1 cellular context compared by ENCODE assay signal in the genomic region with DNA sequence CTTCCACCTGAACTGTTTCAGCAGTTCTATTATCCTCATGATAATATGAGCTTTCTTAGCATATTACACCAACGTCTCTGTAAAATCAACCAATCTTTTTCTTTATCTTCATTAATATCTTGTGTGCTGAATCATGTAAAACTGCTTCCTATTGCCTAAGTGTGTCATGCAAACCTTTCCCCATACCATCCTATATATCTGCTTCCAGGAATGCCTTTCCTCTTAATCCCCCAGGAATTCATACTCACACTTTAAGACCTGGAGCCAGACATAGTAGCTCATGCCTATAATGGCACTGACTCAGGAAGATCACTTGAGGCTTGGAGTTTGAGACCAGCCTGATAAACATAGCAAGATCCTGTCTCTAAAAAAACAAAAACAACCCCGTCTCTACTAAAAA.
TF ChIP-seq lines count a peak whose summit lies in the region.

No MANE protein-coding gene starts in this region.

TF ChIP-seq in IMR-90, 13 proteins besides CTCF, POLR2A, EP300 and RAD21:
- peak; percentile 40; the same call in 1 of the 2 replicates for TF ChIP-seq NFE2L2 (IDR thresholded peaks at IDR 0.05; ENCODE audit: low read depth, low read length)
- TF ChIP-seq MXI1 (IDR thresholded peaks at IDR 0.05; ENCODE audit: borderline replicate concordance, low read depth, low read length) = no peak
- peak; percentile 86 for TF ChIP-seq BHLHE40 (IDR thresholded peaks at IDR 0.05; ENCODE audit: low read depth, low read length)
- TF ChIP-seq, protein P1, sequence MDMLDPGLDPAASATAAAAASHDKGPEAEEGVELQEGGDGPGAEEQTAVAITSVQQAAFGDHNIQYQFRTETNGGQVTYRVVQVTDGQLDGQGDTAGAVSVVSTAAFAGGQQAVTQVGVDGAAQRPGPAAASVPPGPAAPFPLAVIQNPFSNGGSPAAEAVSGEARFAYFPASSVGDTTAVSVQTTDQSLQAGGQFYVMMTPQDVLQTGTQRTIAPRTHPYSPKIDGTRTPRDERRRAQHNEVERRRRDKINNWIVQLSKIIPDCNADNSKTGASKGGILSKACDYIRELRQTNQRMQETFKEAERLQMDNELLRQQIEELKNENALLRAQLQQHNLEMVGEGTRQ (IDR thresholded peaks at IDR 0.05; ENCODE audit: low read depth, low read length) = no peak
- TF ChIP-seq FOS (IDR thresholded peaks at IDR 0.05; ENCODE audit: low read depth, low read length) = peak; percentile 34; the same call in 1 of the 2 replicates
- peak; percentile 90 for TF ChIP-seq CEBPB (IDR thresholded peaks at IDR 0.05; ENCODE audit: low read depth, low read length)
- peak; percentile 41; the same call in 1 of the 2 replicates for TF ChIP-seq MAFK (IDR thresholded peaks at IDR 0.05; ENCODE audit: low read depth, low read length)
